8 cellular contexts compared by ENCODE assay signal in genomic region chr11:77589521-77590193, GRCh38. TPM values are rescaled to one million over a fixed set of nuclear protein-coding genes. Genes with fewer than 3 reads are reported as not detected.
DNase-seq lines count a peak whose midpoint lies in the region; ATAC-seq and TF ChIP-seq lines count a peak whose summit lies in the region.

Gene AQP11 (plus strand): TSS chr11:77589953. CDS start chr11:77589993, 40 bp downstream.

- H3K27ac ChIP-seq in CD4-positive, CD25-positive, alpha-beta regulatory T cell (ENCODE audit: insufficient read depth, low read length, poor library complexity, severe bottlenecking): no peak within 1 kb of the TSS
- H3K27ac ChIP-seq in endodermal cell (ENCODE audit: low read depth, low read length) (no peak within 1 kb of the TSS), mesodermal cell (ENCODE audit: low read depth, low read length, severe bottlenecking) (peak within 1 kb of the TSS; percentile 41)

- peaks cover 20% of the 10 kb centered on the region for H3K27me3 Mint-ChIP-seq in CD4-positive, CD25-positive, alpha-beta regulatory T cell
- peaks cover 17% of the 10 kb centered on the region for H3K27me3 Mint-ChIP-seq in activated CD8-positive, alpha-beta memory T cell treated with anti-CD3 and anti-CD28 coated beads, Interleukin-2, amount 10 ng/mL, durations not matched to agents 7 days and 5 days
- peaks cover 11% of the 10 kb centered on the region for H3K27me3 Mint-ChIP-seq in endodermal cell (ENCODE audit: insufficient read depth)

- H3K4me1 ChIP-seq in CD4-positive, CD25-positive, alpha-beta regulatory T cell (ENCODE audit: control insufficient read depth, insufficient read depth, low read length, poor library complexity, severe bottlenecking): peaks cover 16% of the 10 kb centered on the region
- no peaks in the 10 kb centered on the region for H3K4me1 ChIP-seq in endodermal cell (ENCODE audit: control insufficient read depth, insufficient read depth, low read length)
- peaks cover 8% of the 10 kb centered on the region for H3K4me1 ChIP-seq in mesodermal cell (ENCODE audit: control insufficient read depth, insufficient read depth, low read length, poor library complexity, severe bottlenecking)

- ATAC-seq in CD4-positive, CD25-positive, alpha-beta regulatory T cell (ENCODE audit: low read depth in 2 of 2): peak; percentile 56
- ATAC-seq in GM19397 (IDR thresholded peaks at IDR 0.05; ENCODE audit: unreplicated experiment): peak; percentile 91
- peak; percentile 87 for ATAC-seq in HG03521 (IDR thresholded peaks at IDR 0.05; ENCODE audit: unreplicated experiment)
- ATAC-seq in activated CD8-positive, alpha-beta memory T cell treated with anti-CD3 and anti-CD28 coated beads, Interleukin-2, amount 10 ng/mL, durations not matched to agents 7 days and 5 days: peak; percentile 86

- no peaks in the 10 kb centered on the region for H3K9me3 ChIP-seq in CD4-positive, CD25-positive, alpha-beta regulatory T cell (ENCODE audit: control insufficient read depth in 2 of 2, low read length in 2 of 2)
- H3K9me3 ChIP-seq in endodermal cell (ENCODE audit: control insufficient read depth, low read length) (peaks cover 21% of the 10 kb centered on the region), mesodermal cell (ENCODE audit: control insufficient read depth, low read length) (peaks cover 4% of the 10 kb centered on the region)

- peaks cover 4 to 24% (median 11%) of the 10 kb centered on the region in 4 donors for H3K4me1 Mint-ChIP-seq in CD4-positive, CD25-positive, alpha-beta regulatory T cell
- H3K4me1 Mint-ChIP-seq in activated CD8-positive, alpha-beta memory T cell treated with anti-CD3 and anti-CD28 coated beads, Interleukin-2, amount 10 ng/mL, durations not matched to agents 7 days and 5 days: peaks cover 25% of the 10 kb centered on the region
- H3K4me1 Mint-ChIP-seq in endodermal cell: peaks cover 11% of the 10 kb centered on the region

- WGBS in endodermal cell (ENCODE audit: insufficient coverage in 1 of 2, insufficient read length in 1 of 2), 2 experiments: 0 to 1% methylated on average over 4 to 68 of the region's 75 CpGs
- 1% methylated on average over 49 to 56 of the region's 75 CpGs for WGBS in mesodermal cell (ENCODE audit: insufficient coverage in 2 of 2), 2 experiments

- peaks cover 4% of the 10 kb centered on the region for H3K27me3 ChIP-seq in CD4-positive, CD25-positive, alpha-beta regulatory T cell (ENCODE audit: control insufficient read depth, insufficient read depth, low read length)
- H3K27me3 ChIP-seq in endodermal cell (ENCODE audit: control insufficient read depth, insufficient read depth, low read length, poor library complexity, severe bottlenecking): no peaks in the 10 kb centered on the region

- no peaks in the 10 kb centered on the region for H3K36me3 ChIP-seq in CD4-positive, CD25-positive, alpha-beta regulatory T cell (ENCODE audit: control insufficient read depth, insufficient read depth, low read length)
- H3K36me3 ChIP-seq in endodermal cell (ENCODE audit: control insufficient read depth, insufficient read depth, low read length): no peaks in the 10 kb centered on the region
- no peaks in the 10 kb centered on the region for H3K36me3 ChIP-seq in mesodermal cell (ENCODE audit: control insufficient read depth, insufficient read depth, low read length)

- H3K9ac ChIP-seq in endodermal cell (ENCODE audit: extremely low read depth, low read length, poor library complexity, severe bottlenecking): peak within 1 kb of the TSS; percentile 13

- peak within 1 kb of the TSS; percentile 6 to 59 (median 46) for H3K27ac Mint-ChIP-seq in CD4-positive, CD25-positive, alpha-beta regulatory T cell
- H3K27ac Mint-ChIP-seq in activated CD8-positive, alpha-beta memory T cell treated with anti-CD3 and anti-CD28 coated beads, Interleukin-2, amount 10 ng/mL, durations not matched to agents 7 days and 5 days: peak within 1 kb of the TSS; percentile 41
- H3K27ac Mint-ChIP-seq in endodermal cell: peak within 1 kb of the TSS; percentile 91

- no peak for TF ChIP-seq CTCF in endodermal cell (conservative IDR thresholded peaks at IDR 0.05)

- H3K36me3 Mint-ChIP-seq in CD4-positive, CD25-positive, alpha-beta regulatory T cell: no peaks in the 10 kb centered on the region
- H3K36me3 Mint-ChIP-seq in activated CD8-positive, alpha-beta memory T cell treated with anti-CD3 and anti-CD28 coated beads, Interleukin-2, amount 10 ng/mL, durations not matched to agents 7 days and 5 days: peaks cover 4% of the 10 kb centered on the region
- peaks cover 20% of the 10 kb centered on the region for H3K36me3 Mint-ChIP-seq in endodermal cell (ENCODE audit: low read depth)

- DNase-seq in CD4-positive, CD25-positive, alpha-beta regulatory T cell: peak; percentile 7 to 62 (median 24)
- DNase-seq in NCI-H82 (lab: John Stamatoyannopoulos, UW) (peak; percentile 87), endodermal cell (peak; percentile 96)
- peak; percentile 71 for DNase-seq in activated CD8-positive, alpha-beta memory T cell treated with anti-CD3 and anti-CD28 coated beads, Interleukin-2, amount 10 ng/mL, durations not matched to agents 7 days and 5 days
- DNase-seq in stimulated activated CD8-positive, alpha-beta memory T cell treated with anti-CD3 and anti-CD28 coated beads, Interleukin-15, amount 100 ng/mL, for 1 hour (ENCODE audit: low read depth): peak; percentile 20

- CTCF ChIA-PET in activated CD8-positive, alpha-beta memory T cell treated with anti-CD3 and anti-CD28 coated beads, Interleukin-2, amount 10 ng/mL, durations not matched to agents 7 days and 5 days (lab: Charles Lee): interaction anchor here (2.1 kb wide), 1 partner anchor 30 kb away, joined by 8 read pairs; no protein-coding TSS in a partner anchor

- H3K9me3 Mint-ChIP-seq in CD4-positive, CD25-positive, alpha-beta regulatory T cell: no peaks in the 10 kb centered on the region
- no peaks in the 10 kb centered on the region for H3K9me3 Mint-ChIP-seq in activated CD8-positive, alpha-beta memory T cell treated with anti-CD3 and anti-CD28 coated beads, Interleukin-2, amount 10 ng/mL, durations not matched to agents 7 days and 5 days (ENCODE audit: low read depth)
- peaks cover 32% of the 10 kb centered on the region for H3K9me3 Mint-ChIP-seq in endodermal cell

- H3K4me3 Mint-ChIP-seq in CD4-positive, CD25-positive, alpha-beta regulatory T cell: peak within 1 kb of the TSS; percentile 90 to 95 (median 92)
- H3K4me3 Mint-ChIP-seq in activated CD8-positive, alpha-beta memory T cell treated with anti-CD3 and anti-CD28 coated beads, Interleukin-2, amount 10 ng/mL, durations not matched to agents 7 days and 5 days: peak within 1 kb of the TSS; percentile 80
- peak within 1 kb of the TSS; percentile 78 for H3K4me3 Mint-ChIP-seq in endodermal cell

- peak within 1 kb of the TSS; percentile 74 for H3K4me3 ChIP-seq in CD4-positive, CD25-positive, alpha-beta regulatory T cell (ENCODE audit: low read depth, low read length)
- H3K4me3 ChIP-seq in endodermal cell (ENCODE audit: low read length) (peak within 1 kb of the TSS; percentile 89), mesodermal cell (ENCODE audit: extremely low read depth, insufficient read depth, low read length, poor library complexity, severe bottlenecking) (peak within 1 kb of the TSS; percentile 51)

RNA-seq across cellular contexts. Expression of gene AQP11, which starts in this region (rescaled TPM):
- not detected for total RNA-seq in CD4-positive, CD25-positive, alpha-beta regulatory T cell
- polyA plus RNA-seq in CD4-positive, CD25-positive, alpha-beta regulatory T cell: 1 to 10 TPM in 1 of 4 donors, under 1 TPM in 3; 0.32 to 1.1 (median 0.47) TPM
- total RNA-seq in activated CD8-positive, alpha-beta memory T cell treated with anti-CD3 and anti-CD28 coated beads, Interleukin-2, amount 10 ng/mL, durations not matched to agents 7 days and 5 days: under 1 TPM; 0.82 TPM
- total RNA-seq in endodermal cell: 1 to 10 TPM; 1.7 to 2.6 TPM
- polyA plus RNA-seq in endodermal cell (2013, experiment 1 of 2): 1.6 TPM
- 0.99 TPM for polyA plus RNA-seq in endodermal cell (2013, experiment 2 of 2)
- polyA plus RNA-seq in mesodermal cell (2013, experiment 1 of 2): 0.37 TPM
- 0.25 TPM for polyA plus RNA-seq in mesodermal cell (2013, experiment 2 of 2)

Comparison
In these comparisons a context has a peak if more than half of its experiments do, and no peak if none do; other contexts are left out.
1. Peak in DNase-seq and ATAC-seq in activated CD8-positive, alpha-beta memory T cell treated with anti-CD3 and anti-CD28 coated beads, Interleukin-2, amount 10 ng/mL, durations not matched to agents 7 days and 5 days; RNA of the gene not detected or under 1 TPM.
2. DNase-seq: peak in every context shown above with its lines; median percentile 96 in endodermal cell; 87 in NCI-H82; 71 in activated CD8-positive, alpha-beta memory T cell treated with anti-CD3 and anti-CD28 coated beads, Interleukin-2, amount 10 ng/mL, durations not matched to agents 7 days and 5 days; 24 in CD4-positive, CD25-positive, alpha-beta regulatory T cell; 20 in stimulated activated CD8-positive, alpha-beta memory T cell treated with anti-CD3 and anti-CD28 coated beads, Interleukin-15, amount 100 ng/mL, for 1 hour.
3. H3K27ac Mint-ChIP-seq: peak in every context shown above with its lines; median percentile 91 in endodermal cell; 46 in CD4-positive, CD25-positive, alpha-beta regulatory T cell; 41 in activated CD8-positive, alpha-beta memory T cell treated with anti-CD3 and anti-CD28 coated beads, Interleukin-2, amount 10 ng/mL, durations not matched to agents 7 days and 5 days.